Comparison of ENCODE assay signal across 8 cellular contexts in genomic region chrX:71254092-71254941, GRCh38.
DNase-seq lines count a peak whose midpoint lies in the region; ATAC-seq and TF ChIP-seq lines count a peak whose summit lies in the region.

Gene ZMYM3 (minus strand): TSS chrX:71254140. CDS start chrX:71253255, 885 bp downstream.

- peak within 1 kb of the TSS; percentile 80 for H3K27ac ChIP-seq in caudate nucleus (ENCODE audit: low read depth, low read length)

- DNase-seq in AG09319 (ENCODE audit: extremely low read depth, low read depth), result peak; percentile 38
- DNase-seq in NCI-H345 treated with DMSO at 0.1 percent for 48 hours (lab: John Stamatoyannopoulos, UW; ENCODE audit: unreplicated experiment), result peak; percentile 69
- DNase-seq in activated CD4-positive, CD25-positive, alpha-beta regulatory T cell (lab: John Stamatoyannopoulos, UW), result peak; percentile 33 to 71 (median 60)
- peak; percentile 2 to 88 (median 72) for DNase-seq in caudate nucleus (lab: John Stamatoyannopoulos, UW)
- DNase-seq in inferior parietal cortex (ENCODE audit: extremely low spot score), result peak; percentile 73
- peak; percentile 51 for DNase-seq in smooth muscle cell of the brain vasculature (ENCODE audit: low read depth, low spot score)

- ATAC-seq in GM19035 (IDR thresholded peaks at IDR 0.05; ENCODE audit: unreplicated experiment) (peak; percentile 88), HG03280 (IDR thresholded peaks at IDR 0.05; ENCODE audit: unreplicated experiment) (peak; percentile 94)

- TF ChIP-seq CTCF in AG09319 (IDR thresholded peaks at IDR 0.05; ENCODE audit: low read depth, low read length), result no peak

Comparison
In these comparisons a context has a peak if more than half of its experiments do, and no peak if none do; other contexts are left out.
1. Peak in every context shown above with its lines: DNase-seq, ATAC-seq and H3K27ac ChIP-seq.